In genomic region chrX:24520472-24520871, GRCh38 we compare ENCODE assay signal across 28 cellular contexts.
"Had no signal": no experiment of that assay in that cellular context is flagged by ENCODE, and none has a peak within 500 bp of the region (broad histone marks: within the 10 kb centered on the region; RNA-seq: fewer than 3 reads in every experiment).

No MANE protein-coding gene starts in this region.

- H3K4me1 ChIP-seq: left lung, lower lobe of right lung, pancreas, right atrium auricular region, right lobe of liver, tibial nerve, uterus had no signal

- H3K4me3 ChIP-seq: left lung, lower lobe of right lung, pancreas, right atrium auricular region, right lobe of liver, smooth muscle cell, tibial nerve, uterus had no signal

- H3K4me3 Mint-ChIP-seq: immature natural killer cell; naive thymus-derived CD4-positive, alpha-beta T cell; natural killer cell treated with Interleukin-12 subunit alpha and Interleukin-12 subunit beta and Interleukin-15 and Interleukin-18, amount 100 ng/mL, for 72 hours; neural crest cell; stimulated activated memory B cell treated with anti-CD40 and anti-IgM and Interleukin-4, amounts not matched to agents 10 μg/mL and 1 μg/mL and 100 μg/mL, for 72 hours; stimulated activated naive CD8-positive, alpha-beta T cell treated with anti-CD3 and anti-CD28 coated beads, Interleukin-15, amount 100 ng/mL, for 72 hours; type B pancreatic cell had no signal

- H3K27me3 ChIP-seq: left lung, right atrium auricular region, right lobe of liver had no signal

- H3K36me3 ChIP-seq: pancreas, right lobe of liver, uterus had no signal

- H3K27ac Mint-ChIP-seq: immature natural killer cell; naive thymus-derived CD4-positive, alpha-beta T cell; natural killer cell treated with Interleukin-12 subunit alpha and Interleukin-12 subunit beta and Interleukin-15 and Interleukin-18, amount 100 ng/mL, for 72 hours; stimulated activated memory B cell treated with anti-CD40 and anti-IgM and Interleukin-4, amounts not matched to agents 10 μg/mL and 1 μg/mL and 100 μg/mL, for 72 hours; stimulated activated naive CD8-positive, alpha-beta T cell treated with anti-CD3 and anti-CD28 coated beads, Interleukin-15, amount 100 ng/mL, for 72 hours; type B pancreatic cell had no signal

- FAIRE-seq: islet of Langerhans, kidney had no signal

- DNase-seq: hypothalamus; immature natural killer cell; kidney; left colon; left lung; lower lobe of right lung; mammary epithelial cell; mesenchymal stem cell; naive thymus-derived CD4-positive, alpha-beta T cell; nucleus accumbens; pancreas; right lobe of liver; stimulated activated CD4-positive, alpha-beta T cell treated with anti-CD3 and anti-CD28 coated beads, Interleukin-1b, Interleukin-23, amount 100 ng/mL, for 48 hours; stimulated activated CD4-positive, alpha-beta T cell treated with anti-CD3 and anti-CD28 coated beads, Interleukin-2, amount 100 ng/mL, for 48 hours; stimulated activated CD4-positive, alpha-beta T cell treated with anti-CD3 and anti-CD28 coated beads, Interleukin-4, amount 100 ng/mL, for 4 hours; stimulated activated CD8-positive, alpha-beta memory T cell treated with anti-CD3 and anti-CD28 coated beads, Interleukin-4, amount 100 ng/mL, for 48 hours; stimulated activated naive CD4-positive, alpha-beta T cell treated with Interleukin-2 at 50 U/mL for 16 hours; stimulated activated naive CD8-positive, alpha-beta T cell treated with anti-CD3 and anti-CD28 coated beads, Interleukin-15, amount 100 ng/mL, for 72 hours; substantia nigra; uterus had no signal

- H3K4me1 Mint-ChIP-seq: immature natural killer cell; stimulated activated memory B cell treated with anti-CD40 and anti-IgM and Interleukin-4, amounts not matched to agents 10 μg/mL and 1 μg/mL and 100 μg/mL, for 72 hours; stimulated activated naive CD8-positive, alpha-beta T cell treated with anti-CD3 and anti-CD28 coated beads, Interleukin-15, amount 100 ng/mL, for 72 hours had no signal

- H3K9me3 Mint-ChIP-seq: naive thymus-derived CD4-positive, alpha-beta T cell; natural killer cell treated with Interleukin-12 subunit alpha and Interleukin-12 subunit beta and Interleukin-15 and Interleukin-18, amount 100 ng/mL, for 72 hours; neural crest cell; stimulated activated memory B cell treated with anti-CD40 and anti-IgM and Interleukin-4, amounts not matched to agents 10 μg/mL and 1 μg/mL and 100 μg/mL, for 72 hours; stimulated activated naive CD8-positive, alpha-beta T cell treated with anti-CD3 and anti-CD28 coated beads, Interleukin-15, amount 100 ng/mL, for 72 hours; type B pancreatic cell had no signal

- H3K27me3 Mint-ChIP-seq: naive thymus-derived CD4-positive, alpha-beta T cell; natural killer cell treated with Interleukin-12 subunit alpha and Interleukin-12 subunit beta and Interleukin-15 and Interleukin-18, amount 100 ng/mL, for 72 hours; stimulated activated memory B cell treated with anti-CD40 and anti-IgM and Interleukin-4, amounts not matched to agents 10 μg/mL and 1 μg/mL and 100 μg/mL, for 72 hours; stimulated activated naive CD8-positive, alpha-beta T cell treated with anti-CD3 and anti-CD28 coated beads, Interleukin-15, amount 100 ng/mL, for 72 hours; type B pancreatic cell had no signal

- ATAC-seq: left colon; left lung; lower lobe of right lung; naive thymus-derived CD4-positive, alpha-beta T cell; natural killer cell treated with Interleukin-12 subunit alpha and Interleukin-12 subunit beta and Interleukin-15 and Interleukin-18, amount 100 ng/mL, for 72 hours; pancreas; right lobe of liver; stimulated activated memory B cell treated with anti-CD40 and anti-IgM and Interleukin-4, amounts not matched to agents 10 μg/mL and 1 μg/mL and 100 μg/mL, for 72 hours; stimulated activated naive CD8-positive, alpha-beta T cell treated with anti-CD3 and anti-CD28 coated beads, Interleukin-15, amount 100 ng/mL, for 72 hours had no signal

- H3K9me3 ChIP-seq: left lung, lower lobe of right lung, pancreas, right atrium auricular region, right lobe of liver, tibial nerve, uterus had no signal
